Comparison of ENCODE assay signal across 8 cellular contexts in genomic region chr11:44609028-44609782, GRCh38. TPM values are rescaled to one million over a fixed set of nuclear protein-coding genes. Genes with fewer than 3 reads are reported as not detected.
DNase-seq lines count a peak whose midpoint lies in the region; ATAC-seq, FAIRE-seq and TF ChIP-seq lines count a peak whose summit lies in the region.

No MANE protein-coding gene starts in this region.

- 80% methylated on average over 11 of the region's 11 CpGs for WGBS in smooth muscle cell (ENCODE audit: low lambda C conversion rate)

- no peak overlapping the region for H2AFZ ChIP-seq in Loucy (ENCODE audit: low read length)
- H2AFZ ChIP-seq in smooth muscle cell (ENCODE audit: low read depth), result no peak overlapping the region

- H3K4me3 ChIP-seq in Loucy (ENCODE audit: low read length, poor library complexity, severe bottlenecking) (peak overlapping the region; percentile 0), smooth muscle cell (no peak overlapping the region)
- no peak overlapping the region for H3K4me3 ChIP-seq in effector memory CD4-positive, alpha-beta T cell (ENCODE audit: insufficient read depth, low read depth, low read length, poor library complexity, severe bottlenecking)

- H3K36me3 ChIP-seq in Loucy (ENCODE audit: insufficient read depth, low read length), result peaks cover 91% of the 10 kb centered on the region; the same call in 1 of the 2 replicates
- H3K36me3 ChIP-seq in effector memory CD4-positive, alpha-beta T cell (ENCODE audit: control insufficient read depth, insufficient read depth, low read length), result peaks cover 32% of the 10 kb centered on the region
- peaks cover 6% of the 10 kb centered on the region for H3K36me3 ChIP-seq in smooth muscle cell (ENCODE audit: low read depth)

- peak; percentile 54 for ATAC-seq in GM21576 (IDR thresholded peaks at IDR 0.05; ENCODE audit: unreplicated experiment)

- no peaks in the 10 kb centered on the region for H3K9me2 ChIP-seq in Loucy (replicated peaks; ENCODE audit: low read depth, low read length)

- H3K4me2 ChIP-seq in Loucy (ENCODE audit: low read depth, low read length, poor library complexity, severe bottlenecking), result peak overlapping the region; percentile 28
- no peak overlapping the region for H3K4me2 ChIP-seq in smooth muscle cell

- H3K4me1 ChIP-seq in Loucy (ENCODE audit: insufficient read depth, low read length, poor library complexity, severe bottlenecking), result peaks cover 19% of the 10 kb centered on the region
- H3K4me1 ChIP-seq in effector memory CD4-positive, alpha-beta T cell (ENCODE audit: control insufficient read depth, insufficient read depth, low read length, poor library complexity, severe bottlenecking), result peaks cover 52% of the 10 kb centered on the region
- H3K4me1 ChIP-seq in smooth muscle cell (ENCODE audit: low read depth), result peaks cover 8% of the 10 kb centered on the region

- H3K79me2 ChIP-seq in Loucy (ENCODE audit: insufficient read depth, low read length) (0 out of 2 replicates have a peak, but pooled peaks cover 7% of the 10 kb centered on the region), smooth muscle cell (ENCODE audit: low read depth) (no peaks in the 10 kb centered on the region)

- DNase-seq in GM18507 (ENCODE audit: extremely low spot score, insufficient read length, low read depth), result no peak
- peak in 2 of 3 donors; percentile 7 to 27 for DNase-seq in effector memory CD4-positive, alpha-beta T cell
- DNase-seq in GOT3 (lab: John Stamatoyannopoulos, UW), result no peak
- no peak for DNase-seq in HPDE6-E6E7 (ENCODE audit: extremely low spot score)
- no peak for DNase-seq in smooth muscle cell (lab: John Stamatoyannopoulos, UW; ENCODE audit: unreplicated experiment)
- no peak for DNase-seq in NCI-H1417 (lab: John Stamatoyannopoulos, UW)

- H3K27ac ChIP-seq in effector memory CD4-positive, alpha-beta T cell (ENCODE audit: insufficient read depth, low read length, poor library complexity, severe bottlenecking), result peak overlapping the region; percentile 58
- H3K27ac ChIP-seq in smooth muscle cell (ENCODE audit: low read depth), result no peak overlapping the region

- H3K9ac ChIP-seq in Loucy (ENCODE audit: low read depth, low read length, poor library complexity, severe bottlenecking), result peak overlapping the region; percentile 32
- no peak overlapping the region for H3K9ac ChIP-seq in smooth muscle cell (ENCODE audit: low read depth)

- H3K27me3 ChIP-seq in Loucy (ENCODE audit: insufficient read depth, low read length, poor library complexity, severe bottlenecking) (no peaks in the 10 kb centered on the region), smooth muscle cell (ENCODE audit: low read depth) (no peaks in the 10 kb centered on the region)
- no peaks in the 10 kb centered on the region for H3K27me3 ChIP-seq in effector memory CD4-positive, alpha-beta T cell (replicated peaks; ENCODE audit: control insufficient read depth, insufficient read depth, low read length, poor library complexity, severe bottlenecking)

- no peaks in the 10 kb centered on the region for H3F3A ChIP-seq in Loucy (ENCODE audit: low read depth)
- peaks cover 7% of the 10 kb centered on the region for H3F3A ChIP-seq in smooth muscle cell (ENCODE audit: low read depth)

- H4K20me1 ChIP-seq in Loucy (ENCODE audit: insufficient read depth, low read length, poor library complexity, severe bottlenecking) (peaks cover 5% of the 10 kb centered on the region), smooth muscle cell (ENCODE audit: low read depth) (no peaks in the 10 kb centered on the region)

- TF ChIP-seq CTCF in Loucy (conservative IDR thresholded peaks at IDR 0.05; ENCODE audit: low read length) (no peak), smooth muscle cell (IDR thresholded peaks at IDR 0.05; ENCODE audit: borderline replicate concordance, insufficient read depth, poor library complexity, severe bottlenecking) (no peak)

- no peaks in the 10 kb centered on the region for H3K9me3 ChIP-seq in Loucy (ENCODE audit: insufficient read depth, low read depth, low read length)
- H3K9me3 ChIP-seq in effector memory CD4-positive, alpha-beta T cell (ENCODE audit: control insufficient read depth, low read length), result no peaks in the 10 kb centered on the region
- no peaks in the 10 kb centered on the region for H3K9me3 ChIP-seq in smooth muscle cell (replicated peaks; ENCODE audit: low read depth)

- FAIRE-seq in GM18507 (lab: Jason Lieb, UNC), result peak; percentile 98

RNA-seq across cellular contexts. Expression of gene CD82, which starts 43.7 kb away (rescaled TPM):
- total RNA-seq in smooth muscle cell, result 43.8 and 58.6 TPM in 2 replicates
- polyA plus RNA-seq in smooth muscle cell, result 252 and 270 TPM in 2 replicates

Comparison
In these comparisons a context has a peak if more than half of its experiments do, and no peak if none do; other contexts are left out.
1. DNase-seq: peak in effector memory CD4-positive, alpha-beta T cell (2 of 3); none in GM18507 (single experiment), GOT3 (single experiment), HPDE6-E6E7 (single experiment), smooth muscle cell (single experiment) and NCI-H1417 (0 of 3).